Comparison of ENCODE assay signal across 11 cellular contexts in the genomic region with DNA sequence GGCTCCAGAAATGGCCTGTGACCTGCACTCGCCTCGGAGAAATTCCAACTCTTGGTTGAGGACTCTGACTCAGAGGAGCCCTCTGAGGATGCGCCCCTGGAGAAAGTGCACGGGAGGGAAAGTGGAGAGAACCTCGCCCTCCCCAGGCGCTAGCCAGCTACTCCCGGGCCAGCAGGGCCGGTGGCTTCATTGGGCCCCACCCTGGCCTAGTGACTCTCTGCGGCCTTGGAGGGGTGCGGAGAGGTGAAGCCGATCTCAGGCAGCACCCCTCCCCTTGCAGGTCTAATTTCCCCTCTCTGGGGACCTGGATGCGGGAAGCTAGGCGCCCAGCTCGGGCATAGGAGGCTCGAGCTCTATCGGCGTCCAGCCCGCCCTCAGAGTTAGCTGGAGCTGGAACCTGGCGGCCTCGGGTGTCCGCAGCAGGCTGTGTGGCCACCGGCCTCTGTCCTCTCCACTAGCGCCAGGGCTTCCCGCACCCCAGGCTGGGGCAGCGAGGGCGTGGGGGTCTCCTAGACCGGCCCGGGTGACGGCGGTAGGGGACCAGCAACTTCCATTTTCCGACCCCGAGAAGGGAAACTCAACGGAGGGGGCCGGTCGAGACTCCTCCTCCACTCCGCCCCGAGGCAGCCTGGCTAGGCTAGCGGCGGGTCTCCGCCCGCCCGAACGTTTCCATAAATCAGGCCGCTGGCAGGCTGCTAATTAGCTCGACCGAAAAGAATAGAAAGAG. TPM values are rescaled to one million over a fixed set of nuclear protein-coding genes. Genes with fewer than 3 reads are reported as not detected.
DNase-seq lines count a peak whose midpoint lies in the region; FAIRE-seq and TF ChIP-seq lines count a peak whose summit lies in the region.
"Had no signal": no experiment of that assay in that cellular context is flagged by ENCODE, and none has a peak within 500 bp of the region (broad histone marks: within the 10 kb centered on the region; RNA-seq: fewer than 3 reads in every experiment).

No MANE protein-coding gene starts in this region.

- H3K36me3 ChIP-seq in endothelial cell of umbilical vein (ENCODE audit: control insufficient read depth in 2 of 2, extremely low read depth in 1 of 2, insufficient read depth in 2 of 2, low read length in 2 of 2), result no peaks in the 10 kb centered on the region
- H3K36me3 ChIP-seq in mesenchymal stem cell (ENCODE audit: control insufficient read depth in 1 of 2, insufficient read depth in 2 of 2, low read depth in 1 of 2, low read length in 2 of 2), result no peaks in the 10 kb centered on the region
- H3K36me3 ChIP-seq in transverse colon, result no peaks in the 10 kb centered on the region

- no peaks in the 10 kb centered on the region for H3K9me3 ChIP-seq in endothelial cell of umbilical vein (replicated peaks; ENCODE audit: control insufficient read depth, insufficient read depth, low read length)
- H3K9me3 ChIP-seq in mesenchymal stem cell (ENCODE audit: control insufficient read depth, low read length), result no peaks in the 10 kb centered on the region
- H3K9me3 ChIP-seq in transverse colon, result no peaks in the 10 kb centered on the region
- H3K9me3 ChIP-seq: A549 had no signal

- POLR2A ChIA-PET in endothelial cell of umbilical vein (lab: Charles Lee), result interaction anchor here (0.6 kb wide), 1 partner anchor 9 kb away, joined by 6 read pairs; no protein-coding TSS in a partner anchor

- H4K8ac ChIP-seq in mesenchymal stem cell (ENCODE audit: low read length), result peak overlapping the region; percentile 98

- peaks cover 34% of the 10 kb centered on the region for H3K79me1 ChIP-seq in mesenchymal stem cell (replicated peaks; ENCODE audit: low read length, poor library complexity, severe bottlenecking)

- peak overlapping the region; percentile 68 for H2BK15ac ChIP-seq in mesenchymal stem cell (ENCODE audit: low read depth, poor library complexity, severe bottlenecking)

- peaks cover 40% of the 10 kb centered on the region for H3K79me2 ChIP-seq in endothelial cell of umbilical vein (ENCODE audit: control insufficient read depth, insufficient read depth, low read length)

- H3K27ac ChIP-seq in endothelial cell of umbilical vein (ENCODE audit: insufficient read depth, low read depth, low read length) (peak overlapping the region; percentile 87), mesenchymal stem cell (ENCODE audit: low read length, poor library complexity, severe bottlenecking) (no peak overlapping the region), transverse colon (peak overlapping the region in 2 of 4 donors; percentile 32 to 59)
- H3K27ac ChIP-seq: A549 had no signal

- peak overlapping the region; percentile 70 for H4K91ac ChIP-seq in mesenchymal stem cell (ENCODE audit: low read length)

- H2BK12ac ChIP-seq in mesenchymal stem cell (ENCODE audit: low read length in 2 of 2), result peak overlapping the region; percentile 21 to 83

- H3K4me2 ChIP-seq in endothelial cell of umbilical vein (ENCODE audit: insufficient read depth, low read length) (peak overlapping the region; percentile 50), mesenchymal stem cell (ENCODE audit: low read length, poor library complexity, severe bottlenecking) (peak overlapping the region; percentile 96)
- H3K4me2 ChIP-seq: A549 had no signal

- no peaks in the 10 kb centered on the region for H3K9me1 ChIP-seq in endothelial cell of umbilical vein (replicated peaks; ENCODE audit: control insufficient read depth, extremely low read depth, insufficient read depth, low read length)

- peak overlapping the region in 1 of 2 experiments; percentile 93 for H3K23ac ChIP-seq in mesenchymal stem cell (ENCODE audit: low read length in 2 of 2)

- no peak for TF ChIP-seq EP300 in transverse colon (IDR thresholded peaks at IDR 0.05; ENCODE audit: low read depth)

- CTCF ChIA-PET in endothelial cell of umbilical vein (lab: Charles Lee), result interaction anchor here (0.6 to 8.4 kb wide), 7 partner anchors 8 to 1395 kb away, joined by 3 to 61 read pairs (median 8); no protein-coding TSS in a partner anchor

- no peaks in the 10 kb centered on the region for H4K20me1 ChIP-seq in endothelial cell of umbilical vein (replicated peaks; ENCODE audit: control insufficient read depth, extremely low read depth, insufficient read depth, low read length)

- H3K27me3 ChIP-seq in endothelial cell of umbilical vein (ENCODE audit: control insufficient read depth in 2 of 2, insufficient read depth in 2 of 2, low read length in 2 of 2), result no peaks in the 10 kb centered on the region
- peaks cover 0 to 63% of the 10 kb centered on the region in 2 experiments for H3K27me3 ChIP-seq in mesenchymal stem cell (ENCODE audit: control insufficient read depth in 1 of 2, insufficient read depth in 1 of 2, low read length in 2 of 2)
- peaks cover 89% of the 10 kb centered on the region for H3K27me3 ChIP-seq in transverse colon

- H3K4me1 ChIP-seq in endothelial cell of umbilical vein (ENCODE audit: control insufficient read depth, extremely low read depth, insufficient read depth, low read length) (peaks cover 45% of the 10 kb centered on the region), mesenchymal stem cell (ENCODE audit: control insufficient read depth, insufficient read depth, low read depth, low read length) (peaks cover 51% of the 10 kb centered on the region), transverse colon (peaks cover 0 to 31% (median 15%) of the 10 kb centered on the region in 4 donors)

- in situ Hi-C loops in transverse colon (cut with MboI; ENCODE audit: low pct_ligation_motif_present in 1 of 4, low pct_unique_long_range_greater_than_20kb in 1 of 4, low sequenced_read_pairs in 3 of 4), result loop anchor here in 2 of 4 donors (25.0 kb wide), 3 partner anchors 527 to 1402 kb away; no protein-coding TSS in a partner anchor

- BruUV-seq in endothelial cell of umbilical vein (replicated peaks; lab: Mats Ljungman, UMichigan), result no TSS peak

- peak overlapping the region; percentile 98 for H2AFZ ChIP-seq in endothelial cell of umbilical vein (ENCODE audit: low read depth, low read length)
- peak overlapping the region; percentile 10 for H2AFZ ChIP-seq in mesenchymal stem cell (ENCODE audit: low read depth, low read length)

- H3K4ac ChIP-seq in mesenchymal stem cell (ENCODE audit: low read depth in 1 of 2, low read length in 2 of 2), result peak overlapping the region; percentile 62 to 81

- dilution Hi-C loops in endothelial cell of umbilical vein (cut with MboI; ENCODE audit: extremely low pct_ligation_motif_present, low sequenced_read_pairs), result no loop called here

- no peak overlapping the region for H2BK5ac ChIP-seq in mesenchymal stem cell (ENCODE audit: low read depth, low read length, poor library complexity, severe bottlenecking)

- H3K9ac ChIP-seq in endothelial cell of umbilical vein (replicated peaks; ENCODE audit: extremely low read depth, insufficient read depth, low read length), result peak overlapping the region; percentile 73
- peak overlapping the region; percentile 88 for H3K9ac ChIP-seq in mesenchymal stem cell (ENCODE audit: low read length)

- peak overlapping the region in 1 of 2 experiments; percentile 89 for H3K14ac ChIP-seq in mesenchymal stem cell (ENCODE audit: low read length in 2 of 2)

- FAIRE-seq in endothelial cell of umbilical vein (lab: Jason Lieb, UNC), result peak; percentile 77
- FAIRE-seq: A549 had no signal

- TF ChIP-seq CTCF in endothelial cell of umbilical vein (IDR thresholded peaks at IDR 0.05; ENCODE audit: extremely low read depth in 1 of 2, insufficient read depth in 1 of 2, low read depth in 1 of 2, low read length in 2 of 2) (no peak), transverse colon (IDR thresholded peaks at IDR 0.05) (no peak)

- DNase-seq in NCI-H526 treated with DMSO at 0.1 percent for 48 hours (lab: John Stamatoyannopoulos, UW) (peak; percentile 8), NCI-H526 (lab: John Stamatoyannopoulos, UW) (no peak), endothelial cell of umbilical vein (ENCODE audit: low read depth, low spot score) (peak; percentile 60), mesenchymal stem cell (peak; percentile 76), transverse colon (no peak), NCI-H510A (lab: John Stamatoyannopoulos, UW) (no peak), NCI-H146 treated with DMSO at 0.1 percent for 48 hours (lab: John Stamatoyannopoulos, UW; ENCODE audit: unreplicated experiment) (no peak), globus pallidus (ENCODE audit: low spot score) (no peak)
- DNase-seq: activated CD4-positive, alpha-beta T cell treated with anti-CD3 and anti-CD28 coated beads, Interleukin-2, amount 50 U/mL, for 48 hours; stimulated activated CD4-positive, alpha-beta T cell treated with anti-CD3 and anti-CD28 coated beads, Interleukin-2, amount 100 ng/mL, for 48 hours had no signal

- WGBS in mesenchymal stem cell, result under 1% methylated on average over 42 of the region's 46 CpGs
- WGBS in transverse colon (ENCODE audit: low coverage in 1 of 2), 2 donors, result 0 to 23% methylated on average over 3 to 41 of the region's 46 CpGs

- TF ChIP-seq POLR2A in endothelial cell of umbilical vein (IDR thresholded peaks at IDR 0.05; ENCODE audit: low read depth, low read length) (no peak), transverse colon (IDR thresholded peaks at IDR 0.05) (no peak)

- no peak overlapping the region for H2AK5ac ChIP-seq in mesenchymal stem cell (ENCODE audit: low read length, severe bottlenecking)

- intact Hi-C loops in endothelial cell of umbilical vein (cut with micrococcal nuclease), result loop anchor here (1.0 to 10.0 kb wide), 7 partner anchors 8 to 1935 kb away; no protein-coding TSS in a partner anchor
- intact Hi-C loops in transverse colon (cut with DNase I; ENCODE audit: low total_unique reads), result loop anchor here (5.0 kb wide), 1 partner anchor 1517 kb away; no protein-coding TSS in a partner anchor

- H3K4me3 ChIP-seq in endothelial cell of umbilical vein (replicated peaks in 1 of 3; ENCODE audit: insufficient read depth in 1 of 3, low read depth in 1 of 3, low read length in 3 of 3), result peak overlapping the region; percentile 65 to 73 (median 72)
- peak overlapping the region; percentile 59 to 79 for H3K4me3 ChIP-seq in mesenchymal stem cell (ENCODE audit: insufficient read depth in 1 of 2, low read depth in 1 of 2, low read length in 2 of 2)
- H3K4me3 ChIP-seq in transverse colon, result peak overlapping the region; percentile 8 to 39 (median 22)
- H3K4me3 ChIP-seq: A549 had no signal

- H2BK120ac ChIP-seq in mesenchymal stem cell (ENCODE audit: low read depth, low read length), result peak overlapping the region; percentile 71

- H3K18ac ChIP-seq in mesenchymal stem cell (ENCODE audit: low read depth in 1 of 2, low read length in 2 of 2), result peak overlapping the region; percentile 79 to 94

RNA-seq across cellular contexts. Expression of gene NR2F2, which starts 29.4 kb away (rescaled TPM):
- 153 and 182 TPM in 2 replicates for total RNA-seq in endothelial cell of umbilical vein
- 105 and 120 TPM in 2 replicates for polyA plus RNA-seq in endothelial cell of umbilical vein
- polyA plus RNA-seq in endothelial cell of umbilical vein (2011; cell fraction: cytosol; rRNA removed), result 108 and 112 TPM in 2 replicates
- 115 and 122 TPM in 2 replicates for polyA plus RNA-seq in endothelial cell of umbilical vein (2011; cell fraction: nucleus; rRNA removed)
- 242 and 247 TPM in 2 replicates for polyA plus RNA-seq in endothelial cell of umbilical vein (2012)
- 77.0 and 94.2 TPM in 2 replicates for polyA minus RNA-seq in endothelial cell of umbilical vein
- 23.5 TPM for polyA minus RNA-seq in endothelial cell of umbilical vein (2011; cell fraction: cytosol; rRNA and poly(A)+ RNA removed)
- 98.6 and 113 TPM in 2 replicates for polyA minus RNA-seq in endothelial cell of umbilical vein (2011; cell fraction: nucleus; rRNA and poly(A)+ RNA removed)
- 117 TPM for polyA plus RNA-seq in mesenchymal stem cell (2013, experiment 1 of 2)
- 115 TPM for polyA plus RNA-seq in mesenchymal stem cell (2013, experiment 2 of 2)
- 10 to 100 TPM; 11.3 to 29.5 (median 18.4) TPM for total RNA-seq in transverse colon

Comparison
In these comparisons a context has a peak if more than half of its experiments do, and no peak if none do; other contexts are left out.
1. DNase-seq: peak in NCI-H526 treated with DMSO at 0.1 percent for 48 hours (single experiment), endothelial cell of umbilical vein (single experiment) and mesenchymal stem cell (single experiment); none in NCI-H526 (0 of 2), transverse colon (single experiment), NCI-H510A (single experiment), NCI-H146 treated with DMSO at 0.1 percent for 48 hours (single experiment) and globus pallidus (single experiment).
2. H3K4me3 ChIP-seq: peak in every context shown above with its lines; median percentile 72 in endothelial cell of umbilical vein; 69 in mesenchymal stem cell; 22 in transverse colon.